In the genomic region with DNA sequence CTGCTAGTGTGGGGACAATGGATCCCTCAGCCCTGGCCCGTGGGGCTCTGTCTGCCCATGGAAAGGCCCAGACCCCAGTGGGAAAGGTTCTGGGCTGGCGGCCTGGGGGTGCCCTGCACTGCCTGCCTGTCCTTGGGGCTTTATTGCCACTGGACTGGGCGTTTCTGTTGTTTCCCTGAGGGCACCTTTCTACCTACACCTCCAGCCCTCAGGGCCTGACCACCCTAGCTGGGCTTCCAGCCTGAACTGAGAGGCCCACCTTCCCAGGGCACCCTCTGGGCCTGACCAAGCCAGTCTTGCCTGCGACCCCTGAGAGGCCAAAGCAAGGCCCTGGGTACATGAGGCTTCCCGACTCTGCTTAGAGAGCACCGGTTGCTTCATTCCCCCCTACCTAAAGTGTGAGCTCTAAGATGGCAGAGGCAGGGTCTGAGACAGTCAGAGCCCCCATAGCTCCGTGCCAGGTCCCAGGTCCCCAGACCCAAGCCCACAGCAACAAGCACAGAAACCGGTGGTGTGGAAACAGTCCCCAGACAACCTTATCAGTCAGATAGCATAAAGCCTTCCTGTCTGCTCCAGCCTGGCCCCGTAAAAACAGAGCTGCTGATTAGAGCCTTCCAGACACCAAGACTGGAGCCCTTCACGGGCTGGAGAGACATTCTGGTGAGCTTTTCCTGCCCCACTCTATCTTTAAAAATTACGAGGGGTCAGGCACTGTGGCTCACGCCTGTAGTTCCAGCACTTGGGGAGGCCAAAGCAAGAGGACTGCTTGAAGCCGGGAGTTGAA, we compare ENCODE assay signal across 2 cellular contexts.
TF ChIP-seq lines count a peak whose summit lies in the region.

No MANE protein-coding gene starts in this region.

TF ChIP-seq in K562, 482 proteins besides CTCF, POLR2A, EP300 and RAD21 (continues in another document):
- TF ChIP-seq, protein P1, sequence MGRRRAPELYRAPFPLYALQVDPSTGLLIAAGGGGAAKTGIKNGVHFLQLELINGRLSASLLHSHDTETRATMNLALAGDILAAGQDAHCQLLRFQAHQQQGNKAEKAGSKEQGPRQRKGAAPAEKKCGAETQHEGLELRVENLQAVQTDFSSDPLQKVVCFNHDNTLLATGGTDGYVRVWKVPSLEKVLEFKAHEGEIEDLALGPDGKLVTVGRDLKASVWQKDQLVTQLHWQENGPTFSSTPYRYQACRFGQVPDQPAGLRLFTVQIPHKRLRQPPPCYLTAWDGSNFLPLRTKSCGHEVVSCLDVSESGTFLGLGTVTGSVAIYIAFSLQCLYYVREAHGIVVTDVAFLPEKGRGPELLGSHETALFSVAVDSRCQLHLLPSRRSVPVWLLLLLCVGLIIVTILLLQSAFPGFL (CRISPR knock-in tag; IDR thresholded peaks at IDR 0.05), result no peak
- TF ChIP-seq, protein P2, sequence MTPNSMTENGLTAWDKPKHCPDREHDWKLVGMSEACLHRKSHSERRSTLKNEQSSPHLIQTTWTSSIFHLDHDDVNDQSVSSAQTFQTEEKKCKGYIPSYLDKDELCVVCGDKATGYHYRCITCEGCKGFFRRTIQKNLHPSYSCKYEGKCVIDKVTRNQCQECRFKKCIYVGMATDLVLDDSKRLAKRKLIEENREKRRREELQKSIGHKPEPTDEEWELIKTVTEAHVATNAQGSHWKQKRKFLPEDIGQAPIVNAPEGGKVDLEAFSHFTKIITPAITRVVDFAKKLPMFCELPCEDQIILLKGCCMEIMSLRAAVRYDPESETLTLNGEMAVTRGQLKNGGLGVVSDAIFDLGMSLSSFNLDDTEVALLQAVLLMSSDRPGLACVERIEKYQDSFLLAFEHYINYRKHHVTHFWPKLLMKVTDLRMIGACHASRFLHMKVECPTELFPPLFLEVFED (CRISPR knock-in tag; conservative IDR thresholded peaks at IDR 0.05), result no peak
- TF ChIP-seq, protein P3, sequence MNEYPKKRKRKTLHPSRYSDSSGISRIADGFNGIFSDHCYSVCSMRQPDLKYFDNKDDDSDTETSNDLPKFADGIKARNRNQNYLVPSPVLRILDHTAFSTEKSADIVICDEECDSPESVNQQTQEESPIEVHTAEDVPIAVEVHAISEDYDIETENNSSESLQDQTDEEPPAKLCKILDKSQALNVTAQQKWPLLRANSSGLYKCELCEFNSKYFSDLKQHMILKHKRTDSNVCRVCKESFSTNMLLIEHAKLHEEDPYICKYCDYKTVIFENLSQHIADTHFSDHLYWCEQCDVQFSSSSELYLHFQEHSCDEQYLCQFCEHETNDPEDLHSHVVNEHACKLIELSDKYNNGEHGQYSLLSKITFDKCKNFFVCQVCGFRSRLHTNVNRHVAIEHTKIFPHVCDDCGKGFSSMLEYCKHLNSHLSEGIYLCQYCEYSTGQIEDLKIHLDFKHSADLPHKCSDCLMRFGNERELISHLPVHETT (CRISPR knock-in tag; conservative IDR thresholded peaks at IDR 0.05 in 1 of 2, IDR thresholded peaks at IDR 0.05 in 1 of 2), result peak in 1 of 2 experiments; percentile 38; a peak in 1 of 4 replicates
- TF ChIP-seq ETV1 (tag; conservative IDR thresholded peaks at IDR 0.05; ENCODE audit: low read depth), result peak; percentile 41
- TF ChIP-seq CEBPB (tag; IDR thresholded peaks at IDR 0.05), result 0 out of 2 replicates have a peak, but pooled peaks have one; percentile 30
- TF ChIP-seq, protein P4, sequence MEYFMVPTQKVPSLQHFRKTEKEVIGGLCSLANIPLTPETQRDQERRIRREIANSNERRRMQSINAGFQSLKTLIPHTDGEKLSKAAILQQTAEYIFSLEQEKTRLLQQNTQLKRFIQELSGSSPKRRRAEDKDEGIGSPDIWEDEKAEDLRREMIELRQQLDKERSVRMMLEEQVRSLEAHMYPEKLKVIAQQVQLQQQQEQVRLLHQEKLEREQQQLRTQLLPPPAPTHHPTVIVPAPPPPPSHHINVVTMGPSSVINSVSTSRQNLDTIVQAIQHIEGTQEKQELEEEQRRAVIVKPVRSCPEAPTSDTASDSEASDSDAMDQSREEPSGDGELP (CRISPR knock-in tag; IDR thresholded peaks at IDR 0.05; ENCODE audit: borderline replicate concordance), result peak; percentile 19; the same call in 1 of the 2 replicates
- TF ChIP-seq, protein P5, sequence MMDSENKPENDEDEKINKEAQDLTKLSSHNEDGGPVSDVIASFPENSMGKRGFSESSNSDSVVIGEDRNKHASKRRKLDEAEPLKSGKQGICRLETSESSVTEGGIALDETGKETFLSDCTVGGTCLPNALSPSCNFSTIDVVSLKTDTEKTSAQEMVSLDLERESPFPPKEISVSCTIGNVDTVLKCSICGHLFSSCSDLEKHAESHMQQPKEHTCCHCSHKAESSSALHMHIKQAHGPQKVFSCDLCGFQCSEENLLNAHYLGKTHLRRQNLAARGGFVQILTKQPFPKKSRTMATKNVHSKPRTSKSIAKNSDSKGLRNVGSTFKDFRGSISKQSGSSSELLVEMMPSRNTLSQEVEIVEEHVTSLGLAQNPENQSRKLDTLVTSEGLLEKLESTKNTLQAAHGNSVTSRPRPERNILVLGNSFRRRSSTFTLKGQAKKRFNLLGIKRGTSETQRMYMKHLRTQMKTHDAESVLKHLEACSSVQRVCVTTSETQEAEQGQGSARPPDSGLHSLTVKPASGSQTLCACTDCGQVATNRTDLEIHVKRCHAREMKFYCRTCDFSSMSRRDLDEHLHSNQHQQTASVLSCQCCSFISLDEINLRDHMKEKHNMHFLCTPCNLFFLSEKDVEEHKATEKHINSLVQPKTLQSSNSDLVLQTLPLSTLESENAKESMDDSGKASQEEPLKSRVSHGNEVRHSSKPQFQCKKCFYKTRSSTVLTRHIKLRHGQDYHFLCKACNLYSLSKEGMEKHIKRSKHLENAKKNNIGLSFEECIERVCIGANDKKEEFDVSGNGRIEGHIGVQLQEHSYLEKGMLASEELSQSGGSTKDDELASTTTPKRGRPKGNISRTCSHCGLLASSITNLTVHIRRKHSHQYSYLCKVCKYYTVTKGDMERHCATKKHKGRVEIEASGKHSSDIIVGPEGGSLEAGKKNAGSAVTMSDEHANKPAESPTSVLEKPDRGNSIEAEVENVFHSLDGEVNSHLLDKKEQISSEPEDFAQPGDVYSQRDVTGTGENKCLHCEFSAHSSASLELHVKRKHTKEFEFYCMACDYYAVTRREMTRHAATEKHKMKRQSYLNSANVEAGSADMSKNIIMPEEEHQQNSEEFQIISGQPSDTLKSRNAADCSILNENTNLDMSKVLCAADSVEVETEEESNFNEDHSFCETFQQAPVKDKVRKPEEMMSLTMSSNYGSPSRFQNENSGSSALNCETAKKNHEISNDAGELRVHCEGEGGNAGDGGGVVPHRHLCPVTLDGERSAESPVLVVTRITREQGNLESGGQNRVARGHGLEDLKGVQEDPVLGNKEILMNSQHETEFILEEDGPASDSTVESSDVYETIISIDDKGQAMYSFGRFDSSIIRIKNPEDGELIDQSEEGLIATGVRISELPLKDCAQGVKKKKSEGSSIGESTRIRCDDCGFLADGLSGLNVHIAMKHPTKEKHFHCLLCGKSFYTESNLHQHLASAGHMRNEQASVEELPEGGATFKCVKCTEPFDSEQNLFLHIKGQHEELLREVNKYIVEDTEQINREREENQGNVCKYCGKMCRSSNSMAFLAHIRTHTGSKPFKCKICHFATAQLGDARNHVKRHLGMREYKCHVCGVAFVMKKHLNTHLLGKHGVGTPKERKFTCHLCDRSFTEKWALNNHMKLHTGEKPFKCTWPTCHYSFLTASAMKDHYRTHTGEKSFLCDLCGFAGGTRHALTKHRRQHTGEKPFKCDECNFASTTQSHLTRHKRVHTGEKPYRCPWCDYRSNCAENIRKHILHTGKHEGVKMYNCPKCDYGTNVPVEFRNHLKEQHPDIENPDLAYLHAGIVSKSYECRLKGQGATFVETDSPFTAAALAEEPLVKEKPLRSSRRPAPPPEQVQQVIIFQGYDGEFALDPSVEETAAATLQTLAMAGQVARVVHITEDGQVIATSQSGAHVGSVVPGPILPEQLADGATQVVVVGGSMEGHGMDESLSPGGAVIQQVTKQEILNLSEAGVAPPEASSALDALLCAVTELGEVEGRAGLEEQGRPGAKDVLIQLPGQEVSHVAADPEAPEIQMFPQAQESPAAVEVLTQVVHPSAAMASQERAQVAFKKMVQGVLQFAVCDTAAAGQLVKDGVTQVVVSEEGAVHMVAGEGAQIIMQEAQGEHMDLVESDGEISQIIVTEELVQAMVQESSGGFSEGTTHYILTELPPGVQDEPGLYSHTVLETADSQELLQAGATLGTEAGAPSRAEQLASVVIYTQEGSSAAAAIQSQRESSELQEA (IDR thresholded peaks at IDR 0.05; ENCODE audit: low read depth), result no peak

TF ChIP-seq in HepG2, 621 proteins besides CTCF, POLR2A, EP300 and RAD21:
- TF ChIP-seq NFE2L1 (CRISPR knock-in tag; IDR thresholded peaks at IDR 0.05; ENCODE audit: borderline replicate concordance) (no peak), ZFX (CRISPR knock-in tag; IDR thresholded peaks at IDR 0.05; ENCODE audit: low read depth) (peak; percentile 32; the same call in 1 of the 2 replicates), MTA1 (CRISPR knock-in tag; IDR thresholded peaks at IDR 0.05; ENCODE audit: borderline replicate concordance) (0 out of 2 replicates have a peak, but pooled peaks have one; percentile 38), TRIM24 (CRISPR knock-in tag; IDR thresholded peaks at IDR 0.05) (no peak), EED (CRISPR knock-in tag; IDR thresholded peaks at IDR 0.05) (peak; percentile 19; the same call in 1 of the 2 replicates)
- TF ChIP-seq, protein P6, sequence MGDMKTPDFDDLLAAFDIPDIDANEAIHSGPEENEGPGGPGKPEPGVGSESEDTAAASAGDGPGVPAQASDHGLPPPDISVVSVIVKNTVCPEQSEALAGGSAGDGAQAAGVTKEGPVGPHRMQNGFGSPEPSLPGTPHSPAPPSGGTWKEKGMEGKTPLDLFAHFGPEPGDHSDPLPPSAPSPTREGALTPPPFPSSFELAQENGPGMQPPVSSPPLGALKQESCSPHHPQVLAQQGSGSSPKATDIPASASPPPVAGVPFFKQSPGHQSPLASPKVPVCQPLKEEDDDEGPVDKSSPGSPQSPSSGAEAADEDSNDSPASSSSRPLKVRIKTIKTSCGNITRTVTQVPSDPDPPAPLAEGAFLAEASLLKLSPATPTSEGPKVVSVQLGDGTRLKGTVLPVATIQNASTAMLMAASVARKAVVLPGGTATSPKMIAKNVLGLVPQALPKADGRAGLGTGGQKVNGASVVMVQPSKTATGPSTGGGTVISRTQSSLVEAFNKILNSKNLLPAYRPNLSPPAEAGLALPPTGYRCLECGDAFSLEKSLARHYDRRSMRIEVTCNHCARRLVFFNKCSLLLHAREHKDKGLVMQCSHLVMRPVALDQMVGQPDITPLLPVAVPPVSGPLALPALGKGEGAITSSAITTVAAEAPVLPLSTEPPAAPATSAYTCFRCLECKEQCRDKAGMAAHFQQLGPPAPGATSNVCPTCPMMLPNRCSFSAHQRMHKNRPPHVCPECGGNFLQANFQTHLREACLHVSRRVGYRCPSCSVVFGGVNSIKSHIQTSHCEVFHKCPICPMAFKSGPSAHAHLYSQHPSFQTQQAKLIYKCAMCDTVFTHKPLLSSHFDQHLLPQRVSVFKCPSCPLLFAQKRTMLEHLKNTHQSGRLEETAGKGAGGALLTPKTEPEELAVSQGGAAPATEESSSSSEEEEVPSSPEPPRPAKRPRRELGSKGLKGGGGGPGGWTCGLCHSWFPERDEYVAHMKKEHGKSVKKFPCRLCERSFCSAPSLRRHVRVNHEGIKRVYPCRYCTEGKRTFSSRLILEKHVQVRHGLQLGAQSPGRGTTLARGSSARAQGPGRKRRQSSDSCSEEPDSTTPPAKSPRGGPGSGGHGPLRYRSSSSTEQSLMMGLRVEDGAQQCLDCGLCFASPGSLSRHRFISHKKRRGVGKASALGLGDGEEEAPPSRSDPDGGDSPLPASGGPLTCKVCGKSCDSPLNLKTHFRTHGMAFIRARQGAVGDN (CRISPR knock-in tag; IDR thresholded peaks at IDR 0.05), result peak; percentile 42; the same call in 1 of the 2 replicates
